9 cellular contexts compared by ENCODE assay signal in genomic region chr9:129627556-129628492, GRCh38. TPM values are rescaled to one million over a fixed set of nuclear protein-coding genes. Genes with fewer than 3 reads are reported as not detected.
DNase-seq lines count a peak whose midpoint lies in the region; ATAC-seq and TF ChIP-seq lines count a peak whose summit lies in the region.
"Had no signal": no experiment of that assay in that cellular context is flagged by ENCODE, and none has a peak within 500 bp of the region (broad histone marks: within the 10 kb centered on the region; RNA-seq: fewer than 3 reads in every experiment).

No MANE protein-coding gene starts in this region.

- H3K4me3 ChIP-seq in AG09309 (ENCODE audit: control insufficient read depth, low read depth, low read length) (peak overlapping the region; percentile 97), astrocyte of the spinal cord (ENCODE audit: low read depth, low read length) (peak overlapping the region; percentile 69), neuronal stem cell (ENCODE audit: low read length in 2 of 2) (peak overlapping the region in 1 of 2 donors; percentile 98)
- H3K4me3 ChIP-seq in Jurkat, Clone E6-1 (ENCODE audit: low read length), result peak overlapping the region; percentile 94

- in situ Hi-C loops in astrocyte of the spinal cord (cut with HindIII; ENCODE audit: low sequenced_read_pairs), result no loop called here

- H3K23ac ChIP-seq in neuronal stem cell (ENCODE audit: low read depth, low read length, poor library complexity), result no peak overlapping the region

- no peak overlapping the region for H3K4me2 ChIP-seq in neuronal stem cell (ENCODE audit: insufficient read depth, low read length, poor library complexity, severe bottlenecking)

- H2BK5ac ChIP-seq in neuronal stem cell (ENCODE audit: low read length), result no peak overlapping the region

- no peak overlapping the region for H2AFZ ChIP-seq in neuronal stem cell (ENCODE audit: low read length)

- no peak for TF ChIP-seq CTCF in AG09309 (IDR thresholded peaks at IDR 0.05; ENCODE audit: control insufficient read depth, insufficient read depth, low read depth, low read length, missing control alignments)
- TF ChIP-seq CTCF in astrocyte of the spinal cord (IDR thresholded peaks at IDR 0.05; ENCODE audit: low read depth, low read length), result no peak
- TF ChIP-seq CTCF in mesothelial cell of epicardium (IDR thresholded peaks at IDR 0.05; ENCODE audit: unreplicated experiment), result no peak

- H2AK5ac ChIP-seq in neuronal stem cell (ENCODE audit: low read depth, low read length), result no peak overlapping the region

- no peak overlapping the region for H3K18ac ChIP-seq in neuronal stem cell (ENCODE audit: low read length)

- H3K9ac ChIP-seq in neuronal stem cell (ENCODE audit: low read depth, low read length, poor library complexity), result no peak overlapping the region

- H3K4me1 ChIP-seq in neuronal stem cell (ENCODE audit: control insufficient read depth in 2 of 2, insufficient read depth in 1 of 2, low read depth in 1 of 2, low read length in 2 of 2), result peaks cover 4 to 19% of the 10 kb centered on the region in 2 donors

- no peaks in the 10 kb centered on the region for H3K9me3 Mint-ChIP-seq in mesothelial cell of epicardium

- no peak overlapping the region for H2BK120ac ChIP-seq in neuronal stem cell (ENCODE audit: low read depth, low read length)

- ATAC-seq in GM19463 (IDR thresholded peaks at IDR 0.05; ENCODE audit: unreplicated experiment), result no peak
- no peak for ATAC-seq in GM21360 (IDR thresholded peaks at IDR 0.05; ENCODE audit: unreplicated experiment)

- DNase-seq in AG09309 (ENCODE audit: low read depth) (no peak), astrocyte of the spinal cord (ENCODE audit: low read depth, low spot score) (peak; percentile 64), mesothelial cell of epicardium (ENCODE audit: low spot score in 2 of 2, unreplicated experiment in 2 of 2) (no peak), neuronal stem cell (ENCODE audit: low spot score) (no peak)
- no peak for DNase-seq in Jurkat, Clone E6-1 (ENCODE audit: low read depth, low spot score)
- DNase-seq in activated CD8-positive, alpha-beta memory T cell treated with anti-CD3 and anti-CD28 coated beads, Interleukin-2, amount 50 U/mL, for 48 hours, result no peak

- no peak overlapping the region for H3K4ac ChIP-seq in neuronal stem cell (ENCODE audit: low read length)

- H2BK15ac ChIP-seq in neuronal stem cell (ENCODE audit: low read length), result no peak overlapping the region

- WGBS in neuronal stem cell (ENCODE audit: extremely low coverage in 2 of 2, insufficient read length in 2 of 2, insufficient replicate concordance in 1 of 2), 2 donors, result no CpG with 5 or more reads among the region's 13 CpGs

- H3K4me1 Mint-ChIP-seq in mesothelial cell of epicardium, result peaks cover 38% of the 10 kb centered on the region

- H3K9me3 ChIP-seq in neuronal stem cell (replicated peaks in 1 of 2; ENCODE audit: control insufficient read depth in 2 of 2, insufficient read depth in 1 of 2, low read depth in 1 of 2, low read length in 2 of 2), result no peaks in the 10 kb centered on the region

- H3K27ac Mint-ChIP-seq in mesothelial cell of epicardium, result peak overlapping the region; percentile 88

- H4K91ac ChIP-seq in neuronal stem cell (ENCODE audit: low read depth, low read length, poor library complexity), result no peak overlapping the region

- peak overlapping the region; percentile 72 for H3K4me3 Mint-ChIP-seq in mesothelial cell of epicardium

- no peaks in the 10 kb centered on the region for H3K27me3 Mint-ChIP-seq in mesothelial cell of epicardium (ENCODE audit: low read depth)

- no peak overlapping the region for H4K8ac ChIP-seq in neuronal stem cell (ENCODE audit: low read depth, low read length)

- no peaks in the 10 kb centered on the region for H3K27me3 ChIP-seq in neuronal stem cell (ENCODE audit: control insufficient read depth in 3 of 3, insufficient read depth in 3 of 3, low read depth in 1 of 3, low read length in 3 of 3)

- peaks cover 27% of the 10 kb centered on the region for H3K79me1 ChIP-seq in neuronal stem cell (ENCODE audit: low read depth, low read length)

- H3K27ac ChIP-seq in neuronal stem cell (replicated peaks; ENCODE audit: low read length), result no peak overlapping the region

- H2BK12ac ChIP-seq in neuronal stem cell (ENCODE audit: low read length), result no peak overlapping the region

- peaks cover 13 to 52% of the 10 kb centered on the region in 2 donors for H3K36me3 ChIP-seq in neuronal stem cell (replicated peaks in 1 of 2; ENCODE audit: control insufficient read depth in 2 of 2, insufficient read depth in 2 of 2, low read length in 2 of 2)

- peaks cover 4% of the 10 kb centered on the region for H3K36me3 Mint-ChIP-seq in mesothelial cell of epicardium

- no peak overlapping the region for H3K14ac ChIP-seq in neuronal stem cell (ENCODE audit: low read length)

RNA-seq across cellular contexts. Expression of gene NTMT1, which starts 1.9 kb away (rescaled TPM):
- 68.4 TPM for polyA plus RNA-seq in Jurkat, Clone E6-1 (2012; ENCODE audit: insufficient read depth, insufficient read length)
- 30.7 to 33.3 TPM (median 33.0 TPM) in 3 replicates for total RNA-seq in mesothelial cell of epicardium
- 24.4 TPM for polyA plus RNA-seq in neuronal stem cell (2013, experiment 1 of 2)
- 22.5 TPM for polyA plus RNA-seq in neuronal stem cell (2013, experiment 2 of 2)

RNA-seq across cellular contexts. Expression of gene C9orf50, which starts 6.9 kb away (rescaled TPM):
- polyA plus RNA-seq in Jurkat, Clone E6-1 (2012; ENCODE audit: insufficient read depth, insufficient read length), result not detected
- total RNA-seq in mesothelial cell of epicardium, result 0.23 to 0.87 TPM (median 0.69 TPM) in 3 replicates
- 0.11 TPM for polyA plus RNA-seq in neuronal stem cell (2013, experiment 1 of 2)
- 0.07 TPM for polyA plus RNA-seq in neuronal stem cell (2013, experiment 2 of 2)
- total RNA-seq: RPMI7951 had no signal

RNA-seq across cellular contexts. Expression of gene ASB6, which starts 14.1 kb away (rescaled TPM):
- 21.3 TPM for polyA plus RNA-seq in Jurkat, Clone E6-1 (2012; ENCODE audit: insufficient read depth, insufficient read length)
- total RNA-seq in mesothelial cell of epicardium, result 24.5 to 26.2 TPM (median 24.6 TPM) in 3 replicates
- 10.1 TPM for polyA plus RNA-seq in neuronal stem cell (2013, experiment 1 of 2)
- 10.5 TPM for polyA plus RNA-seq in neuronal stem cell (2013, experiment 2 of 2)

RNA-seq across cellular contexts. Expression of gene PRRX2, which starts 37.6 kb away (rescaled TPM):
- not detected for polyA plus RNA-seq in Jurkat, Clone E6-1 (2012; ENCODE audit: insufficient read depth, insufficient read length)
- 7.5 to 10.1 TPM (median 8.7 TPM) in 3 replicates for total RNA-seq in mesothelial cell of epicardium
- 26.3 TPM for polyA plus RNA-seq in neuronal stem cell (2013, experiment 1 of 2)
- polyA plus RNA-seq in neuronal stem cell (2013, experiment 2 of 2), result 25.0 TPM
- total RNA-seq: RPMI7951 had no signal
